In genomic region chr14:34732802-34733201, GRCh38 we compare ENCODE assay signal across 1 cellular context.
TF ChIP-seq lines count a peak whose summit lies in the region.

No MANE protein-coding gene starts in this region.

TF ChIP-seq in HCT116, 20 proteins besides CTCF, POLR2A, EP300 and RAD21 (continued from another document):
- TF ChIP-seq SRF (IDR thresholded peaks at IDR 0.05; ENCODE audit: low read depth): no peak
- no peak for TF ChIP-seq EZH2phosphoT487 (IDR thresholded peaks at IDR 0.05; ENCODE audit: borderline replicate concordance)
- TF ChIP-seq FOSL1 (IDR thresholded peaks at IDR 0.05; ENCODE audit: low read depth): no peak
- no peak for TF ChIP-seq YY1 (IDR thresholded peaks at IDR 0.05; ENCODE audit: extremely low read depth, insufficient replicate concordance, low read depth, low read length)
- no peak for TF ChIP-seq SP1 (IDR thresholded peaks at IDR 0.05; ENCODE audit: low read depth)
- TF ChIP-seq TCF7L2 (IDR thresholded peaks at IDR 0.05; ENCODE audit: borderline replicate concordance, extremely low read depth, insufficient read depth, insufficient read length): no peak
- no peak for TF ChIP-seq SIN3A (IDR thresholded peaks at IDR 0.05; ENCODE audit: low read depth)
- TF ChIP-seq ELF1 (IDR thresholded peaks at IDR 0.05; ENCODE audit: borderline replicate concordance, low read depth): no peak
- no peak for TF ChIP-seq POLR2AphosphoS5 (IDR thresholded peaks at IDR 0.05; ENCODE audit: low read depth, low read length)
- no peak for TF ChIP-seq EGR1 (IDR thresholded peaks at IDR 0.05; ENCODE audit: low read depth)
- TF ChIP-seq CBX3 (IDR thresholded peaks at IDR 0.05; ENCODE audit: low read depth): no peak
- TF ChIP-seq REST (IDR thresholded peaks at IDR 0.05; ENCODE audit: low read depth): no peak
- no peak for TF ChIP-seq ATF3 (IDR thresholded peaks at IDR 0.05)
